ENCODE assay signal across 1 cellular context in genomic region chr12:111764120-111764821, GRCh38.
TF ChIP-seq lines count a peak whose summit lies in the region.

No MANE protein-coding gene starts in this region.

TF ChIP-seq in HEK293, 187 proteins besides CTCF, POLR2A, EP300 and RAD21 (continued from another document):
- TF ChIP-seq ZNF362 (tag by site-specific recombination; IDR thresholded peaks at IDR 0.05) (peak; percentile 91), GLI4 (tag by site-specific recombination; IDR thresholded peaks at IDR 0.05) (no peak), MZF1 (tag by site-specific recombination; IDR thresholded peaks at IDR 0.05; ENCODE audit: borderline replicate concordance) (no peak), ZNF423 (tag by site-specific recombination; IDR thresholded peaks at IDR 0.05) (no peak), PRDM1 (tag by site-specific recombination; IDR thresholded peaks at IDR 0.05) (peak; percentile 32; the same call in 1 of the 2 replicates), ZFHX2 (tag by site-specific recombination; conservative IDR thresholded peaks at IDR 0.05) (no peak)
- TF ChIP-seq, protein P1, sequence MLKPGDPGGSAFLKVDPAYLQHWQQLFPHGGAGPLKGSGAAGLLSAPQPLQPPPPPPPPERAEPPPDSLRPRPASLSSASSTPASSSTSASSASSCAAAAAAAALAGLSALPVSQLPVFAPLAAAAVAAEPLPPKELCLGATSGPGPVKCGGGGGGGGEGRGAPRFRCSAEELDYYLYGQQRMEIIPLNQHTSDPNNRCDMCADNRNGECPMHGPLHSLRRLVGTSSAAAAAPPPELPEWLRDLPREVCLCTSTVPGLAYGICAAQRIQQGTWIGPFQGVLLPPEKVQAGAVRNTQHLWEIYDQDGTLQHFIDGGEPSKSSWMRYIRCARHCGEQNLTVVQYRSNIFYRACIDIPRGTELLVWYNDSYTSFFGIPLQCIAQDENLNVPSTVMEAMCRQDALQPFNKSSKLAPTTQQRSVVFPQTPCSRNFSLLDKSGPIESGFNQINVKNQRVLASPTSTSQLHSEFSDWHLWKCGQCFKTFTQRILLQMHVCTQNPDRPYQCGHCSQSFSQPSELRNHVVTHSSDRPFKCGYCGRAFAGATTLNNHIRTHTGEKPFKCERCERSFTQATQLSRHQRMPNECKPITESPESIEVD (tag by site-specific recombination; IDR thresholded peaks at IDR 0.05), result peak; percentile 72
